In the genomic region with DNA sequence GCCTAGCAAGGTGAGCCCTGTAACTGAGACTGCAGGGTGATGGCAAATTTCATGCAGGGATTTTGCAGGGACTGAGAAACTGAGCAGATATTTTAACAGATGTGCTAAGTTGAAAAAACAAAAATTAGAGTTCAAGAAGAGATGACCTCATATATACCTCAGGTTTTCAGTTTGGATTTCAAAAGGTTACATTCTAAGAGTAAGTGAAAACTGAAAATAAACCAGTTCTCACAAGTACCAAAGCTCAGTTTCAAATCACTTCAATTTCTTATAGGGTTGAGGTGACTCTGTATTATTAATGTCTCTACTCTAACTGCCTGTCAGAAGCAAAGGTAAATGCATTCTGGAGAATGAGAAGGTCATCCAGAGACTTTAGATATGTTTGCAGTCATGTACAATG, we compare ENCODE assay signal across 16 cellular contexts.
A peak's percentile ranks its signal among the peaks of the same experiment; 100 is the strongest.
DNase-seq lines count a peak whose midpoint lies in the region; ATAC-seq and TF ChIP-seq lines count a peak whose summit lies in the region.
"Had no signal": no experiment of that assay in that cellular context is flagged by ENCODE, and none has a peak within 500 bp of the region (broad histone marks: within the 10 kb centered on the region; RNA-seq: fewer than 3 reads in every experiment).

No MANE protein-coding gene starts in this region.

- H3K9ac ChIP-seq in KMS-11, result no peak overlapping the region

- H3K9me3 ChIP-seq in right cardiac atrium (ENCODE audit: control insufficient read depth, low read length), result no peaks in the 10 kb centered on the region
- H3K9me3 ChIP-seq: upper lobe of right lung had no signal

- no peaks in the 10 kb centered on the region for H3K79me2 ChIP-seq in KMS-11 (ENCODE audit: insufficient read depth, low read depth)

- DNase-seq in HK-2 (ENCODE audit: unreplicated experiment) (no peak), LoVo (ENCODE audit: low spot score) (no peak), right cardiac atrium (no peak)
- DNase-seq in stimulated activated CD4-positive, alpha-beta T cell treated with anti-CD3 and anti-CD28 coated beads, Interleukin-12 subunit alpha, Interleukin-12 subunit beta, amount 100 ng/mL, for 4 hours, result no peak
- DNase-seq: activated CD4-positive, alpha-beta T cell treated with anti-CD3 and anti-CD28 coated beads, Interleukin-2, amount 50 U/mL, for 48 hours; CD8-positive, alpha-beta T cell; cortex of kidney; NCI-H1105; NCI-H524; upper lobe of right lung had no signal

- H3K27ac ChIP-seq in KMS-11 (0 out of 2 replicates have a peak overlapping the region, but pooled peaks have one; percentile 12), right cardiac atrium (ENCODE audit: low read length) (no peak overlapping the region)
- H3K27ac ChIP-seq: upper lobe of right lung had no signal

- H2AFZ ChIP-seq in KMS-11 (ENCODE audit: low read depth), result no peak overlapping the region

- H3K4me3 ChIP-seq in KMS-11 (IDR thresholded peaks at IDR 0.05; ENCODE audit: insufficient read depth, low read depth, low read length) (no peak overlapping the region), right cardiac atrium (ENCODE audit: low read length) (no peak overlapping the region)
- H3K4me3 ChIP-seq: upper lobe of right lung had no signal

- ATAC-seq in GM18868 (IDR thresholded peaks at IDR 0.05; ENCODE audit: unreplicated experiment) (peak; percentile 97), GM21447 (IDR thresholded peaks at IDR 0.05; ENCODE audit: unreplicated experiment) (peak; percentile 93), HG03025 (IDR thresholded peaks at IDR 0.05; ENCODE audit: low FRiP score, unreplicated experiment) (peak; percentile 98), right cardiac atrium (no peak)
- ATAC-seq: activated naive CD4-positive, alpha-beta T cell treated with anti-CD3 and anti-CD28 coated beads, Interleukin-2, amount 50 U/mL, for 72 hours; CD8-positive, alpha-beta T cell; natural killer cell treated with Interleukin-12 subunit alpha and Interleukin-12 subunit beta and Interleukin-15 and Interleukin-18, amount 100 ng/mL, for 72 hours; upper lobe of right lung had no signal

- H3K36me3 ChIP-seq in KMS-11 (ENCODE audit: insufficient read depth), result no peaks in the 10 kb centered on the region
- H3K36me3 ChIP-seq: upper lobe of right lung had no signal

- H3K4me1 ChIP-seq in KMS-11 (ENCODE audit: low read depth, poor library complexity, severe bottlenecking) (peaks cover 21% of the 10 kb centered on the region), right cardiac atrium (ENCODE audit: control insufficient read depth, insufficient read depth, low read length) (no peaks in the 10 kb centered on the region)
- H3K4me1 ChIP-seq: upper lobe of right lung had no signal

- intact Hi-C loops in right cardiac atrium (cut with DNase I), result no loop called here

- no peak for TF ChIP-seq CTCF in KMS-11 (conservative IDR thresholded peaks at IDR 0.05; ENCODE audit: low read depth, low read length)

- no peaks in the 10 kb centered on the region for H4K20me1 ChIP-seq in KMS-11 (ENCODE audit: insufficient read depth)

- H3K27me3 ChIP-seq in KMS-11 (ENCODE audit: insufficient read depth, low read depth) (no peaks in the 10 kb centered on the region), right cardiac atrium (ENCODE audit: control insufficient read depth, insufficient read depth) (no peaks in the 10 kb centered on the region)
- H3K27me3 ChIP-seq: upper lobe of right lung had no signal

- peak overlapping the region; percentile 29; the same call in 1 of the 2 replicates for H3K4me2 ChIP-seq in KMS-11

Comparison
In these comparisons a context has a peak if more than half of its experiments do, and no peak if none do; other contexts are left out.
1. ATAC-seq: peak in GM18868 (single experiment), GM21447 (single experiment) and HG03025 (single experiment); none in right cardiac atrium (0 of 2).